14 cellular contexts compared by ENCODE assay signal in genomic region chr1:248828845-248829244, GRCh38. TPM values are rescaled to one million over a fixed set of nuclear protein-coding genes. Genes with fewer than 3 reads are reported as not detected.
A peak's percentile ranks its signal among the peaks of the same experiment; 100 is the strongest.
DNase-seq lines count a peak whose midpoint lies in the region; ATAC-seq and TF ChIP-seq lines count a peak whose summit lies in the region.
"Had no signal": no experiment of that assay in that cellular context is flagged by ENCODE, and none has a peak within 500 bp of the region (broad histone marks: within the 10 kb centered on the region; RNA-seq: fewer than 3 reads in every experiment).

No MANE protein-coding gene starts in this region.

- no peak overlapping the region for H2AFZ ChIP-seq in PC-3 (ENCODE audit: low read length)
- no peak overlapping the region for H2AFZ ChIP-seq in osteoblast (ENCODE audit: low read length)

- no peak for ATAC-seq in PC-3
- ATAC-seq: heart left ventricle had no signal

- H3F3A ChIP-seq in PC-3 (ENCODE audit: low read length, unreplicated experiment): no peaks in the 10 kb centered on the region

- DNase-seq in HFFc6 (peak; percentile 70), PC-3 (peak; percentile 60), osteoblast (ENCODE audit: insufficient read length, low spot score, missing footprints) (peak; percentile 97), D341Med (ENCODE audit: low spot score) (no peak), Caco-2 (no peak), cerebellar cortex (ENCODE audit: low spot score) (no peak)
- no peak for DNase-seq in activated CD8-positive, alpha-beta memory T cell treated with anti-CD3 and anti-CD28 coated beads, Interleukin-2, amount 50 U/mL, for 48 hours
- DNase-seq: heart left ventricle, naive B cell, NCI-H1417, Right ventricle myocardium superior, upper lobe of left lung had no signal

- POLR2A ChIA-PET in PC-3 (lab: Charles Lee; ENCODE audit: unreplicated experiment): interaction anchor here (0.7 kb wide), 1 partner anchor 9 kb away, joined by 3 read pairs; the partner anchor contains the start of gene ZNF672
- POLR2A ChIA-PET in Caco-2 (lab: Charles Lee): no interaction called here

- H3K4me1 Mint-ChIP-seq in HFFc6 (ENCODE audit: low read depth): peaks cover 44% of the 10 kb centered on the region
- H3K4me1 Mint-ChIP-seq in dendritic cell treated with granulocyte-macrophage colony-stimulating factor and Interleukin-4, amounts not matched to agents 40 ng/mL and 50 ng/mL, for 4 days (ENCODE audit: low read depth): peaks cover 47% of the 10 kb centered on the region
- peaks cover 19% of the 10 kb centered on the region for H3K4me1 Mint-ChIP-seq in Caco-2 (ENCODE audit: low read depth, unreplicated experiment)

- BruUV-seq in PC-3 (replicated peaks; lab: Mats Ljungman, UMichigan) (no TSS peak), Caco-2 (replicated peaks; lab: Mats Ljungman, UMichigan) (no TSS peak)

- no peaks in the 10 kb centered on the region for H3K27me3 ChIP-seq in PC-3 (ENCODE audit: low read length)
- no peaks in the 10 kb centered on the region for H3K27me3 ChIP-seq in osteoblast (ENCODE audit: insufficient read depth, low read length)
- H3K27me3 ChIP-seq in Caco-2 (replicated peaks; ENCODE audit: control insufficient read depth, insufficient read depth, low read length): no peaks in the 10 kb centered on the region
- H3K27me3 ChIP-seq: heart left ventricle, upper lobe of left lung had no signal

- H3K4me3 Mint-ChIP-seq in HFFc6 (peak overlapping the region; percentile 16), Caco-2 (ENCODE audit: unreplicated experiment) (no peak overlapping the region)
- no peak overlapping the region for H3K4me3 Mint-ChIP-seq in dendritic cell treated with granulocyte-macrophage colony-stimulating factor and Interleukin-4, amounts not matched to agents 40 ng/mL and 50 ng/mL, for 4 days

- intact Hi-C loops in PC-3 (cut with micrococcal nuclease): no loop called here
- intact Hi-C loops in dendritic cell treated with granulocyte-macrophage colony-stimulating factor and Interleukin-4, amounts not matched to agents 40 ng/mL and 50 ng/mL, for 4 days (cut with micrococcal nuclease): no loop called here
- intact Hi-C loops in Caco-2 (cut with micrococcal nuclease; ENCODE audit: unreplicated experiment): no loop called here

- peaks cover 11% of the 10 kb centered on the region for H3K36me3 Mint-ChIP-seq in HFFc6 (ENCODE audit: low read depth)
- H3K36me3 Mint-ChIP-seq in dendritic cell treated with granulocyte-macrophage colony-stimulating factor and Interleukin-4, amounts not matched to agents 40 ng/mL and 50 ng/mL, for 4 days (ENCODE audit: low read depth): peaks cover 25% of the 10 kb centered on the region
- H3K36me3 Mint-ChIP-seq in Caco-2 (ENCODE audit: insufficient read depth, unreplicated experiment): peaks cover 6% of the 10 kb centered on the region

- H3K27ac Mint-ChIP-seq in HFFc6 (peak overlapping the region; percentile 80), Caco-2 (ENCODE audit: unreplicated experiment) (no peak overlapping the region)
- H3K27ac Mint-ChIP-seq in dendritic cell treated with granulocyte-macrophage colony-stimulating factor and Interleukin-4, amounts not matched to agents 40 ng/mL and 50 ng/mL, for 4 days: peak overlapping the region; percentile 46

- H3K36me3 ChIP-seq in PC-3 (ENCODE audit: low read depth, low read length): no peaks in the 10 kb centered on the region
- H3K36me3 ChIP-seq in osteoblast (ENCODE audit: insufficient read depth, low read length): peaks cover 9% of the 10 kb centered on the region
- H3K36me3 ChIP-seq in Caco-2 (ENCODE audit: control insufficient read depth, insufficient read depth, low read length): no peaks in the 10 kb centered on the region

- peaks cover 18% of the 10 kb centered on the region for H3K79me2 ChIP-seq in PC-3 (ENCODE audit: low read length)
- H3K79me2 ChIP-seq in osteoblast (ENCODE audit: insufficient read depth, low read length): peaks cover 17% of the 10 kb centered on the region

- H3K27ac ChIP-seq in PC-3 (ENCODE audit: low read length) (no peak overlapping the region), osteoblast (ENCODE audit: low read depth, low read length) (peak overlapping the region; percentile 42)
- H3K27ac ChIP-seq: heart left ventricle, upper lobe of left lung had no signal

- no peaks in the 10 kb centered on the region for H3K9me2 ChIP-seq in PC-3 (replicated peaks; ENCODE audit: low read length)

- H4K20me1 ChIP-seq in PC-3 (ENCODE audit: low read length): no peaks in the 10 kb centered on the region
- peaks cover under 1% of the 10 kb centered on the region for H4K20me1 ChIP-seq in osteoblast (ENCODE audit: insufficient read depth, low read length)

- CTCF ChIA-PET in PC-3 (lab: Charles Lee): no interaction called here
- CTCF ChIA-PET in Caco-2 (lab: Charles Lee): interaction anchor here (3.6 kb wide), 1 partner anchor 9 kb away, joined by 46 read pairs; the partner anchor contains the start of gene ZNF672

- no peaks in the 10 kb centered on the region; the same call in 1 of the 2 replicates for H3K27me3 Mint-ChIP-seq in HFFc6 (ENCODE audit: insufficient read depth)
- H3K27me3 Mint-ChIP-seq in dendritic cell treated with granulocyte-macrophage colony-stimulating factor and Interleukin-4, amounts not matched to agents 40 ng/mL and 50 ng/mL, for 4 days: no peaks in the 10 kb centered on the region
- peaks cover 3% of the 10 kb centered on the region for H3K27me3 Mint-ChIP-seq in Caco-2 (ENCODE audit: insufficient read depth, unreplicated experiment)
- H3K27me3 Mint-ChIP-seq: naive B cell had no signal

- TF ChIP-seq CTCF in HFFc6 (IDR thresholded peaks at IDR 0.05): no peak
- no peak for TF ChIP-seq CTCF in PC-3 (conservative IDR thresholded peaks at IDR 0.05; ENCODE audit: low read depth, low read length)
- TF ChIP-seq CTCF in osteoblast (IDR thresholded peaks at IDR 0.05; ENCODE audit: extremely low read depth, low read depth, low read length): no peak
- no peak for TF ChIP-seq CTCF in Caco-2 (IDR thresholded peaks at IDR 0.05; ENCODE audit: insufficient read depth in 1 of 2, low read depth in 1 of 2, low read length in 1 of 2, severe bottlenecking in 1 of 2, unreplicated experiment in 1 of 2)

- H3K9ac ChIP-seq in PC-3 (ENCODE audit: low read length): no peak overlapping the region

- no peak overlapping the region for H3K4me2 ChIP-seq in PC-3 (ENCODE audit: low read length)
- H3K4me2 ChIP-seq in osteoblast (ENCODE audit: insufficient read depth, low read length): peak overlapping the region; percentile 35

- H3K4me3 ChIP-seq in PC-3 (ENCODE audit: low read length) (no peak overlapping the region), osteoblast (ENCODE audit: insufficient read depth, low read length) (no peak overlapping the region), Caco-2 (ENCODE audit: low read depth, low read length) (no peak overlapping the region)
- H3K4me3 ChIP-seq: heart left ventricle, upper lobe of left lung had no signal

- H3K4me1 ChIP-seq in PC-3 (ENCODE audit: insufficient read depth, low read length) (peaks cover 29% of the 10 kb centered on the region), osteoblast (ENCODE audit: insufficient read depth, low read length) (peaks cover 25% of the 10 kb centered on the region), Caco-2 (peaks cover 8% of the 10 kb centered on the region)

- H3K9me3 Mint-ChIP-seq in HFFc6 (no peaks in the 10 kb centered on the region), Caco-2 (ENCODE audit: unreplicated experiment) (no peaks in the 10 kb centered on the region)
- no peaks in the 10 kb centered on the region for H3K9me3 Mint-ChIP-seq in dendritic cell treated with granulocyte-macrophage colony-stimulating factor and Interleukin-4, amounts not matched to agents 40 ng/mL and 50 ng/mL, for 4 days
- H3K9me3 Mint-ChIP-seq: brain had no signal

- H3K9me3 ChIP-seq in PC-3 (ENCODE audit: low read length) (no peaks in the 10 kb centered on the region), osteoblast (ENCODE audit: low read depth, low read length) (no peaks in the 10 kb centered on the region), Caco-2 (no peaks in the 10 kb centered on the region)
- H3K9me3 ChIP-seq: heart left ventricle, upper lobe of left lung had no signal

RNA-seq across cellular contexts. Expression of gene SH3BP5L, which starts 3.1 kb away (rescaled TPM):
- total RNA-seq in HFFc6 (2021; fragmentation: NEBNext Ultra II Directional; extraction: Animal tissue kit (Norgen Biotek cat#: 25700)): 10 to 100 TPM; 29.8 to 42.1 (median 32.2) TPM
- total RNA-seq in PC-3 (2014; rRNA removed): 63.5 and 70.6 TPM in 2 replicates
- 23.6 and 25.3 TPM in 2 replicates for total RNA-seq in osteoblast
- total RNA-seq in Caco-2 (2022): 21.3 and 22.4 TPM in 2 replicates

RNA-seq across cellular contexts. Expression of gene ZNF672, which starts 9.2 kb away (rescaled TPM):
- 10 to 100 TPM; 13.8 to 20.8 (median 17.6) TPM for total RNA-seq in HFFc6 (2021; fragmentation: NEBNext Ultra II Directional; extraction: Animal tissue kit (Norgen Biotek cat#: 25700))
- total RNA-seq in PC-3 (2014; rRNA removed) (83.9 and 89.4 TPM in 2 replicates), osteoblast (15.2 and 15.3 TPM in 2 replicates), Caco-2 (2022) (27.3 and 29.1 TPM in 2 replicates)

RNA-seq across cellular contexts. Expression of gene ZNF692, which starts 30.0 kb away (rescaled TPM):
- 10 to 100 TPM; 18.4 to 28.9 (median 21.1) TPM for total RNA-seq in HFFc6 (2021; fragmentation: NEBNext Ultra II Directional; extraction: Animal tissue kit (Norgen Biotek cat#: 25700))
- total RNA-seq in PC-3 (2014; rRNA removed) (71.9 and 85.4 TPM in 2 replicates), osteoblast (9.1 and 12.3 TPM in 2 replicates), Caco-2 (2022) (48.5 and 58.4 TPM in 2 replicates)

Comparison
In these comparisons a context has a peak if more than half of its experiments do, and no peak if none do; other contexts are left out.
1. DNase-seq: peak in HFFc6 (single experiment), PC-3 (single experiment) and osteoblast (single experiment); none in D341Med (single experiment), activated CD8-positive, alpha-beta memory T cell treated with anti-CD3 and anti-CD28 coated beads, Interleukin-2, amount 50 U/mL, for 48 hours (single experiment), Caco-2 (0 of 2) and cerebellar cortex (single experiment).